ENCODE assay signal across 19 cellular contexts in genomic region chr14:98912655-98913054, GRCh38.
DNase-seq lines count a peak whose midpoint lies in the region; ATAC-seq lines count a peak whose summit lies in the region.
"Had no signal": no experiment of that assay in that cellular context is flagged by ENCODE, and none has a peak within 500 bp of the region (broad histone marks: within the 10 kb centered on the region; RNA-seq: fewer than 3 reads in every experiment).

No MANE protein-coding gene starts in this region.

- H3K27ac Mint-ChIP-seq in activated naive CD4-positive, alpha-beta T cell treated with anti-CD3 and anti-CD28 coated beads, Interleukin-2, amount 50 U/mL, for 24 hours = peak overlapping the region; percentile 23
- peak overlapping the region; percentile 57 for H3K27ac Mint-ChIP-seq in activated T-helper 17 cell treated with anti-CD3 and anti-CD28 coated beads, Interleukin-2, amount 50 U/mL, for 72 hours
- peak overlapping the region; percentile 17 for H3K27ac Mint-ChIP-seq in stimulated activated effector memory CD8-positive, alpha-beta T cell treated with anti-CD3 and anti-CD28 coated beads, Interleukin-12 subunit alpha, Interleukin-12 subunit beta, amount 100 ng/mL, for 72 hours
- H3K27ac Mint-ChIP-seq: activated naive CD8-positive, alpha-beta T cell; IgD-negative memory B cell; progenitor cell of endocrine pancreas; stimulated activated naive CD8-positive, alpha-beta T cell treated with anti-CD3 and anti-CD28 coated beads, Interleukin-15, Interleukin-2, amounts not matched to agents 100 ng/mL and 50 ng/mL, for 24 hours had no signal

- ATAC-seq in activated T-helper 17 cell treated with anti-CD3 and anti-CD28 coated beads, Interleukin-2, amount 50 U/mL, for 72 hours (replicated peaks) = peak; percentile 34
- ATAC-seq in stimulated activated effector memory CD8-positive, alpha-beta T cell treated with anti-CD3 and anti-CD28 coated beads, Interleukin-12 subunit alpha, Interleukin-12 subunit beta, amount 100 ng/mL, for 72 hours = peak; percentile 39
- ATAC-seq: sciatic nerve had no signal

- no peak for DNase-seq in activated naive CD4-positive, alpha-beta T cell treated with anti-CD3 and anti-CD28 coated beads, Interleukin-2, amount 50 U/mL, for 16 hours
- peak; percentile 78 for DNase-seq in Jurkat, Clone E6-1 (ENCODE audit: low read depth, low spot score)
- no peak for DNase-seq in stimulated activated effector memory CD8-positive, alpha-beta T cell treated with anti-CD3 and anti-CD28 coated beads, Interleukin-12 subunit alpha, Interleukin-12 subunit beta, amount 100 ng/mL, for 72 hours (ENCODE audit: low spot score in 2 of 2)
- DNase-seq in NCI-H2081 treated with DMSO at 0.1 percent for 48 hours (lab: John Stamatoyannopoulos, UW) (no peak), H7 (no peak)
- DNase-seq: GF-D8, head of caudate nucleus, kidney glomerular epithelial cell, NCI-H1436 treated with DMSO at 0.1 percent for 48 hours, NCI-H524, thyroid gland had no signal

- H3K27me3 Mint-ChIP-seq in activated naive CD4-positive, alpha-beta T cell treated with anti-CD3 and anti-CD28 coated beads, Interleukin-2, amount 50 U/mL, for 24 hours = no peaks in the 10 kb centered on the region
- no peaks in the 10 kb centered on the region for H3K27me3 Mint-ChIP-seq in activated T-helper 17 cell treated with anti-CD3 and anti-CD28 coated beads, Interleukin-2, amount 50 U/mL, for 72 hours
- H3K27me3 Mint-ChIP-seq: activated naive CD8-positive, alpha-beta T cell; IgD-negative memory B cell; stimulated activated naive CD8-positive, alpha-beta T cell treated with anti-CD3 and anti-CD28 coated beads, Interleukin-15, Interleukin-2, amounts not matched to agents 100 ng/mL and 50 ng/mL, for 24 hours had no signal

- H3K9me3 Mint-ChIP-seq in activated naive CD4-positive, alpha-beta T cell treated with anti-CD3 and anti-CD28 coated beads, Interleukin-2, amount 50 U/mL, for 24 hours = no peaks in the 10 kb centered on the region
- no peaks in the 10 kb centered on the region for H3K9me3 Mint-ChIP-seq in activated T-helper 17 cell treated with anti-CD3 and anti-CD28 coated beads, Interleukin-2, amount 50 U/mL, for 72 hours
- no peaks in the 10 kb centered on the region for H3K9me3 Mint-ChIP-seq in stimulated activated effector memory CD8-positive, alpha-beta T cell treated with anti-CD3 and anti-CD28 coated beads, Interleukin-12 subunit alpha, Interleukin-12 subunit beta, amount 100 ng/mL, for 72 hours
- H3K9me3 Mint-ChIP-seq: stimulated activated naive CD8-positive, alpha-beta T cell treated with anti-CD3 and anti-CD28 coated beads, Interleukin-15, Interleukin-2, amounts not matched to agents 100 ng/mL and 50 ng/mL, for 24 hours had no signal

- no peaks in the 10 kb centered on the region for H3K27me3 ChIP-seq in H7 (ENCODE audit: control insufficient read depth, insufficient read depth, low read length)
- H3K27me3 ChIP-seq: thyroid gland had no signal

- peaks cover 51% of the 10 kb centered on the region for H3K4me1 Mint-ChIP-seq in activated naive CD4-positive, alpha-beta T cell treated with anti-CD3 and anti-CD28 coated beads, Interleukin-2, amount 50 U/mL, for 24 hours
- peaks cover 13% of the 10 kb centered on the region for H3K4me1 Mint-ChIP-seq in activated T-helper 17 cell treated with anti-CD3 and anti-CD28 coated beads, Interleukin-2, amount 50 U/mL, for 72 hours
- peaks cover 24% of the 10 kb centered on the region for H3K4me1 Mint-ChIP-seq in stimulated activated effector memory CD8-positive, alpha-beta T cell treated with anti-CD3 and anti-CD28 coated beads, Interleukin-12 subunit alpha, Interleukin-12 subunit beta, amount 100 ng/mL, for 72 hours
- H3K4me1 Mint-ChIP-seq: IgD-negative memory B cell had no signal

- H3K36me3 ChIP-seq in H7 (replicated peaks; ENCODE audit: control insufficient read depth, insufficient read depth, low read length) = no peaks in the 10 kb centered on the region
- H3K36me3 ChIP-seq: thyroid gland had no signal

- no peaks in the 10 kb centered on the region for H3K36me3 Mint-ChIP-seq in activated naive CD4-positive, alpha-beta T cell treated with anti-CD3 and anti-CD28 coated beads, Interleukin-2, amount 50 U/mL, for 24 hours
- no peaks in the 10 kb centered on the region for H3K36me3 Mint-ChIP-seq in activated T-helper 17 cell treated with anti-CD3 and anti-CD28 coated beads, Interleukin-2, amount 50 U/mL, for 72 hours (ENCODE audit: low read depth)
- no peaks in the 10 kb centered on the region for H3K36me3 Mint-ChIP-seq in stimulated activated effector memory CD8-positive, alpha-beta T cell treated with anti-CD3 and anti-CD28 coated beads, Interleukin-12 subunit alpha, Interleukin-12 subunit beta, amount 100 ng/mL, for 72 hours
- H3K36me3 Mint-ChIP-seq: activated naive CD8-positive, alpha-beta T cell; IgD-negative memory B cell had no signal

- no peak overlapping the region for H3K4me3 ChIP-seq in Jurkat, Clone E6-1 (ENCODE audit: low read length)
- no peak overlapping the region for H3K4me3 ChIP-seq in H7 (ENCODE audit: insufficient read depth, low read depth, low read length)
- H3K4me3 ChIP-seq: lung, thyroid gland had no signal

- H3K4me3 Mint-ChIP-seq in activated naive CD4-positive, alpha-beta T cell treated with anti-CD3 and anti-CD28 coated beads, Interleukin-2, amount 50 U/mL, for 24 hours = no peak overlapping the region
- peak overlapping the region; percentile 21 for H3K4me3 Mint-ChIP-seq in activated T-helper 17 cell treated with anti-CD3 and anti-CD28 coated beads, Interleukin-2, amount 50 U/mL, for 72 hours
- H3K4me3 Mint-ChIP-seq in stimulated activated effector memory CD8-positive, alpha-beta T cell treated with anti-CD3 and anti-CD28 coated beads, Interleukin-12 subunit alpha, Interleukin-12 subunit beta, amount 100 ng/mL, for 72 hours = no peak overlapping the region
- H3K4me3 Mint-ChIP-seq: activated naive CD8-positive, alpha-beta T cell; IgD-negative memory B cell; stimulated activated naive CD8-positive, alpha-beta T cell treated with anti-CD3 and anti-CD28 coated beads, Interleukin-15, Interleukin-2, amounts not matched to agents 100 ng/mL and 50 ng/mL, for 24 hours had no signal
